Comparison of ENCODE assay signal across 8 cellular contexts in the genomic region with DNA sequence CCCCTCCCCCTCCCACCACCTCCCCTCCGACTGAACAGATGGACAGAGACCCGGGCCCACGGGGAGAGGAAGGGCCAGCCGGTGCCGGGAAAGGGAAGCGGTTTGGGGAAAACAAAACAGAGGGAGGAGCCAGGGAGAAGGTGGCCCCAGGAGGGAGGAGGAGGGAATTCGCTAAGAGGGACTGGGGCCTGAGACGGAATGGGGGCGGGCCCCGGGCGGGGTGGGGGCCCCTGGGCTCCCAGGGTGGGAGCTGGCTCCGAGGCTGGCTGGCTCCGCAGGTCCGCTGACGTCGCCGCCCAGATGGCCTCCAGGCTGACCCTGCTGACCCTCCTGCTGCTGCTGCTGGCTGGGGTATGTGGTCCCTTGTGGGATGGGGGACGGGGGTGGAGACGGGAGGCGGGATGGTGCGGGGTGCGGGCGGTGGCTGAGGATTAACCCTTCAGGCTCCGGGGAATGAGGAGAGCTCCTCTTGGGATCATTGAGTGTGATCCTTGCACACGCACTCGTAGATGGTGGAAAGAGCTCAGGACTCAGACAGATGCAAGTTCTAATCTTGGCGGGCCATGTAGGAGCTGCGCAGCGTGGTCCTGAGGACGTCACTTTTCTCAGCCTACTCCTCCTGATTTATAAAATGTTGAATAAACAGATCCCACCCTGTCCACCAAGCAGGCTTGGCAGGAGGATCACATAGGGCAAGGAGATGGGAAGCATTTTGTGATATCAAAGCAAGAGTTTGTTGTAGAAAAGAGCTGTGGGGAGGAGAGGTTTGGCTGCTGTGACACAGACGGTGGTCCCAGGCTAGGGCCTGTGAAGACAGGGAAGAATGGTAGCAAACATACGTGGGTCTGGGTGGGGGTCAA.
DNase-seq lines count a peak whose midpoint lies in the region; ATAC-seq, FAIRE-seq and TF ChIP-seq lines count a peak whose summit lies in the region.

No MANE protein-coding gene starts in this region.

- H3K36me3 ChIP-seq in SK-N-MC (ENCODE audit: insufficient read depth, low read length) = no peaks in the 10 kb centered on the region

- H3K27ac ChIP-seq in SK-N-MC = no peak overlapping the region

- FAIRE-seq in D721Med (lab: Jason Lieb, UNC) = no peak

- DNase-seq in Ammon's horn (ENCODE audit: low spot score) (peak; percentile 59), SK-N-MC (ENCODE audit: low read depth, low spot score) (no peak), head of caudate nucleus (peak; percentile 4 to 74 (median 42)), nucleus accumbens (lab: John Stamatoyannopoulos, UW) (peak in 47 of 56 donors; percentile 2 to 56 (median 19)), NCI-H2107 treated with DMSO at 0.1 percent for 48 hours (lab: John Stamatoyannopoulos, UW; ENCODE audit: unreplicated experiment) (no peak), D721Med (ENCODE audit: insufficient read length, low spot score) (no peak)

- no peaks in the 10 kb centered on the region for H3K9me3 ChIP-seq in SK-N-MC (ENCODE audit: low read depth, low read length)

- H3K9ac ChIP-seq in SK-N-MC (ENCODE audit: insufficient read length) = peak overlapping the region; percentile 66

- TF ChIP-seq CTCF in D721Med (IDR thresholded peaks at IDR 0.05; ENCODE audit: insufficient read depth, missing control alignments) = no peak

- ATAC-seq in GM19324 (IDR thresholded peaks at IDR 0.05; ENCODE audit: low FRiP score, unreplicated experiment) (no peak), GM21737 (IDR thresholded peaks at IDR 0.05; ENCODE audit: unreplicated experiment) (no peak)

- peak overlapping the region; percentile 87 for H3K4me3 ChIP-seq in SK-N-MC

- intact Hi-C loops in head of caudate nucleus (cut with DNase I) = no loop called here

Comparison
In these comparisons a context has a peak if more than half of its experiments do, and no peak if none do; other contexts are left out.
1. DNase-seq: peak in Ammon's horn (single experiment), head of caudate nucleus (42 of 42) and nucleus accumbens (47 of 56); none in SK-N-MC (single experiment), NCI-H2107 treated with DMSO at 0.1 percent for 48 hours (single experiment) and D721Med (single experiment).